ENCODE assay signal across 7 cellular contexts in genomic region chr15:74955796-74956647, GRCh38. TPM values are rescaled to one million over a fixed set of nuclear protein-coding genes. Genes with fewer than 3 reads are reported as not detected.
DNase-seq lines count a peak whose midpoint lies in the region; ATAC-seq and TF ChIP-seq lines count a peak whose summit lies in the region.

No MANE protein-coding gene starts in this region.

- H3K36me3 ChIP-seq in cardiac muscle cell = no peaks in the 10 kb centered on the region

- H3K9me3 Mint-ChIP-seq in activated naive CD4-positive, alpha-beta T cell treated with anti-CD3 and anti-CD28 coated beads, Interleukin-2, amount 50 U/mL, for 72 hours = no peaks in the 10 kb centered on the region

- no peaks in the 10 kb centered on the region for H3K9me3 ChIP-seq in cardiac muscle cell (ENCODE audit: low read depth)

- peaks cover 24% of the 10 kb centered on the region for H3K4me1 ChIP-seq in cardiac muscle cell (ENCODE audit: low read depth)

- no peak overlapping the region for H3K27ac ChIP-seq in cardiac muscle cell

- peak; percentile 55 for ATAC-seq in GM18867 (IDR thresholded peaks at IDR 0.05; ENCODE audit: unreplicated experiment)
- ATAC-seq in HG03039 (IDR thresholded peaks at IDR 0.05; ENCODE audit: unreplicated experiment) = peak; percentile 36
- peak; percentile 58 to 69 for ATAC-seq in activated naive CD4-positive, alpha-beta T cell treated with anti-CD3 and anti-CD28 coated beads, Interleukin-2, amount 50 U/mL, for 72 hours

- no peak overlapping the region for H3K27ac Mint-ChIP-seq in activated naive CD4-positive, alpha-beta T cell treated with anti-CD3 and anti-CD28 coated beads, Interleukin-2, amount 50 U/mL, for 72 hours

- DNase-seq in RKO (ENCODE audit: low spot score) (peak; percentile 88), cardiac muscle cell (ENCODE audit: low read depth in 1 of 2, low spot score in 1 of 2) (peak; percentile 77 to 82), posterior vena cava (ENCODE audit: low spot score) (peak; percentile 94), ureter (ENCODE audit: low spot score) (peak; percentile 76)
- peak; percentile 73 to 79 for DNase-seq in activated naive CD4-positive, alpha-beta T cell treated with anti-CD3 and anti-CD28 coated beads, Interleukin-2, amount 50 U/mL, for 72 hours (ENCODE audit: low spot score in 2 of 2)

- peaks cover 36% of the 10 kb centered on the region for H3K27me3 ChIP-seq in cardiac muscle cell

- H3K4me3 ChIP-seq in cardiac muscle cell = peak overlapping the region; percentile 41

- H3K36me3 Mint-ChIP-seq in activated naive CD4-positive, alpha-beta T cell treated with anti-CD3 and anti-CD28 coated beads, Interleukin-2, amount 50 U/mL, for 72 hours = no peaks in the 10 kb centered on the region

- TF ChIP-seq CTCF in cardiac muscle cell (IDR thresholded peaks at IDR 0.05; ENCODE audit: low read depth, low read length) = peak; percentile 48

- intact Hi-C loops in posterior vena cava (cut with DNase I) = loop anchor here (10.0 kb wide), 2 partner anchors 181 to 249 kb away; partner anchors contain the start of gene C15orf39 (in 1 of the 2)

RNA-seq across cellular contexts. Expression of gene RPP25, which starts 0.6 kb away (rescaled TPM):
- 1 to 10 TPM; 3.4 to 6.6 TPM for total RNA-seq in activated naive CD4-positive, alpha-beta T cell treated with anti-CD3 and anti-CD28 coated beads, Interleukin-2, amount 50 U/mL, for 72 hours
- total RNA-seq in cardiac muscle cell = 21.1 and 23.0 TPM in 2 replicates
- 18.3 and 20.8 TPM in 2 replicates for polyA plus RNA-seq in cardiac muscle cell
- 1 to 10 TPM; 7.5 to 9.3 TPM for total RNA-seq in posterior vena cava
- 7.3 TPM for total RNA-seq in ureter

RNA-seq across cellular contexts. Expression of gene COX5A, which starts 18.1 kb away (rescaled TPM):
- 100 to 1,000 TPM; 314 to 323 TPM for total RNA-seq in activated naive CD4-positive, alpha-beta T cell treated with anti-CD3 and anti-CD28 coated beads, Interleukin-2, amount 50 U/mL, for 72 hours
- total RNA-seq in cardiac muscle cell (285 and 435 TPM in 2 replicates), posterior vena cava (100 to 1,000 TPM in 1 of 2 donors, 10 to 100 TPM in 1; 90.6 to 101 TPM), ureter (172 TPM)
- polyA plus RNA-seq in cardiac muscle cell = 1,301 and 1,489 TPM in 2 replicates

RNA-seq across cellular contexts. Expression of gene SCAMP5, which starts 39.3 kb away (rescaled TPM):
- total RNA-seq in activated naive CD4-positive, alpha-beta T cell treated with anti-CD3 and anti-CD28 coated beads, Interleukin-2, amount 50 U/mL, for 72 hours = 10 to 100 TPM in 1 of 2 donors, 1 to 10 TPM in 1; 3.7 to 11.4 TPM
- 5.8 and 8.1 TPM in 2 replicates for total RNA-seq in cardiac muscle cell
- 1.2 and 3.3 TPM in 2 replicates for polyA plus RNA-seq in cardiac muscle cell
- 1 to 10 TPM; 2.4 to 2.9 TPM for total RNA-seq in posterior vena cava
- 21.0 TPM for total RNA-seq in ureter

RNA-seq across cellular contexts. Expression of gene FAM219B, which starts 49.4 kb away (rescaled TPM):
- 10 to 100 TPM; 61.7 to 66.2 TPM for total RNA-seq in activated naive CD4-positive, alpha-beta T cell treated with anti-CD3 and anti-CD28 coated beads, Interleukin-2, amount 50 U/mL, for 72 hours
- 109 and 168 TPM in 2 replicates for total RNA-seq in cardiac muscle cell
- polyA plus RNA-seq in cardiac muscle cell = 107 and 157 TPM in 2 replicates
- 10 to 100 TPM; 61.5 to 81.0 TPM for total RNA-seq in posterior vena cava
- 171 TPM for total RNA-seq in ureter
